In genomic region chr16:10266809-10267208, GRCh38 we compare ENCODE assay signal across 14 cellular contexts.
DNase-seq lines count a peak whose midpoint lies in the region; ATAC-seq and TF ChIP-seq lines count a peak whose summit lies in the region.
"Had no signal": no experiment of that assay in that cellular context is flagged by ENCODE, and none has a peak within 500 bp of the region (broad histone marks: within the 10 kb centered on the region; RNA-seq: fewer than 3 reads in every experiment).

No MANE protein-coding gene starts in this region.

- no peaks in the 10 kb centered on the region for H3K4me1 ChIP-seq in lower lobe of right lung

- H3K9me3 ChIP-seq in lower lobe of right lung = no peaks in the 10 kb centered on the region

- H3K27ac Mint-ChIP-seq in activated T-helper 17 cell treated with anti-CD3 and anti-CD28 coated beads, Interleukin-2, amount 50 U/mL, for 72 hours = peak overlapping the region; percentile 73
- H3K27ac Mint-ChIP-seq: brain had no signal

- no peaks in the 10 kb centered on the region for H3K36me3 Mint-ChIP-seq in activated T-helper 17 cell treated with anti-CD3 and anti-CD28 coated beads, Interleukin-2, amount 50 U/mL, for 72 hours (ENCODE audit: low read depth)
- H3K36me3 Mint-ChIP-seq: brain had no signal

- H3K27ac ChIP-seq in lower lobe of right lung = no peak overlapping the region

- peak overlapping the region; percentile 30 for H3K4me3 Mint-ChIP-seq in activated T-helper 17 cell treated with anti-CD3 and anti-CD28 coated beads, Interleukin-2, amount 50 U/mL, for 72 hours
- H3K4me3 Mint-ChIP-seq: brain had no signal

- peak; percentile 5 for DNase-seq in stimulated activated naive CD4-positive, alpha-beta T cell treated with Interleukin-2 at 50 U/mL for 16 hours (lab: John Stamatoyannopoulos, UW)
- DNase-seq in stimulated activated naive CD4-positive, alpha-beta T cell (lab: John Stamatoyannopoulos, UW) = no peak
- DNase-seq in left ventricle myocardium superior = no peak
- DNase-seq in OCI-M2 (lab: John Stamatoyannopoulos, UW; ENCODE audit: unreplicated experiment) = no peak
- no peak for DNase-seq in lower lobe of right lung
- no peak for DNase-seq in NCI-H526 treated with DMSO at 0.1 percent for 48 hours (lab: John Stamatoyannopoulos, UW)
- DNase-seq: activated CD4-positive, CD25-positive, alpha-beta regulatory T cell; hypothalamus; midbrain; NCI-H510A treated with DMSO at 0.1 percent for 48 hours; SHP77 treated with DMSO at 0.1 percent for 48 hours had no signal

- intact Hi-C loops in left ventricle myocardium superior (cut with micrococcal nuclease) (no loop called here), lower lobe of right lung (cut with DNase I) (no loop called here)

- H3K36me3 ChIP-seq in lower lobe of right lung = no peaks in the 10 kb centered on the region

- H3K27me3 Mint-ChIP-seq in activated T-helper 17 cell treated with anti-CD3 and anti-CD28 coated beads, Interleukin-2, amount 50 U/mL, for 72 hours = no peaks in the 10 kb centered on the region

- no peaks in the 10 kb centered on the region for H3K9me3 Mint-ChIP-seq in activated T-helper 17 cell treated with anti-CD3 and anti-CD28 coated beads, Interleukin-2, amount 50 U/mL, for 72 hours

- H3K27me3 ChIP-seq in lower lobe of right lung (ENCODE audit: low read depth) = no peaks in the 10 kb centered on the region

- ATAC-seq in HG02885 (IDR thresholded peaks at IDR 0.05; ENCODE audit: poor library complexity, unreplicated experiment) (peak; percentile 82), left ventricle myocardium superior (no peak), lower lobe of right lung (no peak)
- ATAC-seq in activated T-helper 17 cell treated with anti-CD3 and anti-CD28 coated beads, Interleukin-2, amount 50 U/mL, for 72 hours (replicated peaks) = peak; percentile 100

- no peak for TF ChIP-seq CTCF in lower lobe of right lung (IDR thresholded peaks at IDR 0.05)

- no peak overlapping the region for H3K4me3 ChIP-seq in lower lobe of right lung

- peaks cover 5% of the 10 kb centered on the region for H3K4me1 Mint-ChIP-seq in activated T-helper 17 cell treated with anti-CD3 and anti-CD28 coated beads, Interleukin-2, amount 50 U/mL, for 72 hours
- H3K4me1 Mint-ChIP-seq: brain had no signal

Comparison
In these comparisons a context has a peak if more than half of its experiments do, and no peak if none do; other contexts are left out.
1. ATAC-seq: peak in HG02885 (single experiment) and activated T-helper 17 cell treated with anti-CD3 and anti-CD28 coated beads, Interleukin-2, amount 50 U/mL, for 72 hours (single experiment); none in left ventricle myocardium superior (single experiment) and lower lobe of right lung (0 of 2).